ENCODE assay signal across 12 cellular contexts in genomic region chr1:155104605-155105534, GRCh38.
"Had no signal": no experiment of that assay in that cellular context is flagged by ENCODE, and none has a peak within 500 bp of the region (broad histone marks: within the 10 kb centered on the region; RNA-seq: fewer than 3 reads in every experiment).

No MANE protein-coding gene starts in this region.

- H3K27me3 Mint-ChIP-seq: activated naive CD8-positive, alpha-beta T cell treated with anti-CD3 and anti-CD28 coated beads for 36 hours had no signal

- DNase-seq: activated CD4-positive, alpha-beta T cell treated with anti-CD3 and anti-CD28 coated beads for 1 hour; activated CD4-positive, alpha-beta T cell treated with anti-CD3 and anti-CD28 coated beads, Interleukin-2, amount 50 U/mL, for 48 hours; activated gamma-delta T cell; activated naive CD8-positive, alpha-beta T cell treated with anti-CD3 and anti-CD28 coated beads for 36 hours; activated T-cell treated with anti-CD3 and anti-CD28 coated beads, Interleukin-2, amount 50 U/mL, for 48 hours; anterior cingulate cortex; foreskin melanocyte; mammary epithelial cell; occipital lobe had no signal

- H3K4me3 ChIP-seq: breast epithelium, tibial nerve had no signal

- H3K4me1 Mint-ChIP-seq: activated naive CD8-positive, alpha-beta T cell treated with anti-CD3 and anti-CD28 coated beads for 36 hours had no signal

- H3K9me3 Mint-ChIP-seq: activated naive CD8-positive, alpha-beta T cell treated with anti-CD3 and anti-CD28 coated beads for 36 hours; nephron had no signal

- H3K27ac Mint-ChIP-seq: activated naive CD8-positive, alpha-beta T cell treated with anti-CD3 and anti-CD28 coated beads for 36 hours; nephron had no signal

- H3K4me3 Mint-ChIP-seq: activated naive CD8-positive, alpha-beta T cell treated with anti-CD3 and anti-CD28 coated beads for 36 hours; nephron had no signal

- H3K27me3 ChIP-seq: breast epithelium, tibial nerve had no signal

- H3K9me3 ChIP-seq: breast epithelium, tibial nerve had no signal

- H3K36me3 Mint-ChIP-seq: activated naive CD8-positive, alpha-beta T cell treated with anti-CD3 and anti-CD28 coated beads for 36 hours had no signal

- H3K4me1 ChIP-seq: breast epithelium had no signal

- H3K36me3 ChIP-seq: breast epithelium, tibial nerve had no signal
